Comparison of ENCODE assay signal across 8 cellular contexts in genomic region chr19:38899447-38900219, GRCh38. TPM values are rescaled to one million over a fixed set of nuclear protein-coding genes. Genes with fewer than 3 reads are reported as not detected.
DNase-seq lines count a peak whose midpoint lies in the region; ATAC-seq, FAIRE-seq and TF ChIP-seq lines count a peak whose summit lies in the region.

NFKBIB (plus strand) TSS chr19:38899969; CDS start chr19:38900033, 64 bp downstream.
SIRT2 (minus strand) TSS chr19:38899618; CDS start chr19:38899521, 97 bp downstream.

- H3K4me3 ChIP-seq in adrenal gland (peak within 1 kb of the TSS; percentile 35 to 91 (median 74)), heart left ventricle (peak within 1 kb of the TSS; percentile 74 to 98 (median 92))

- H3K27me3 Mint-ChIP-seq in type B pancreatic cell = no peaks in the 10 kb centered on the region

- H3K9me3 ChIP-seq in adrenal gland (replicated peaks in 1 of 3) = no peaks in the 10 kb centered on the region
- peaks cover 0 to 3% (median 0%) of the 10 kb centered on the region in 12 donors for H3K9me3 ChIP-seq in heart left ventricle

- H3K9me3 Mint-ChIP-seq in type B pancreatic cell = no peaks in the 10 kb centered on the region

- H3K27ac ChIP-seq in adrenal gland (peak within 1 kb of the TSS; percentile 84 to 93 (median 89)), heart left ventricle (peak within 1 kb of the TSS; percentile 38 to 95 (median 91))

- H3K4me3 Mint-ChIP-seq in type B pancreatic cell = peak within 1 kb of the TSS; percentile 96

- WGBS in adrenal gland, 4 donors = 0 to 1% (median 0%) methylated on average over 14 to 65 of the region's 65 CpGs
- 0 to 1% (median 1%) methylated on average over 54 to 65 of the region's 65 CpGs for WGBS in heart left ventricle, 4 donors

- H3K36me3 Mint-ChIP-seq in type B pancreatic cell = peaks cover 3% of the 10 kb centered on the region

- peak; percentile 49; the same call in 1 of the 2 replicates for TF ChIP-seq POLR2A in GM12892 (IDR thresholded peaks at IDR 0.05; ENCODE audit: low read depth, low read length)
- TF ChIP-seq POLR2A in adrenal gland (IDR thresholded peaks at IDR 0.05) = peak; percentile 83 to 92
- peak; percentile 75 to 95 for TF ChIP-seq POLR2A in heart left ventricle (IDR thresholded peaks at IDR 0.05)

- H3K27me3 ChIP-seq in adrenal gland (no peaks in the 10 kb centered on the region), heart left ventricle (no peaks in the 10 kb centered on the region)

- intact Hi-C loops in adrenal gland (cut with DNase I) (no loop called here), heart left ventricle (cut with DNase I) (loop anchor here in 6 of 10 donors (1.0 to 10.0 kb wide), 6 partner anchors 31 to 68 kb away; partner anchors contain the start of genes ECH1 (in 2 of the 6), MRPS12 (in 1 of the 6) and SARS2 (in 1 of the 6))

- H3K27ac Mint-ChIP-seq in type B pancreatic cell = peak within 1 kb of the TSS; percentile 97

- H3K36me3 ChIP-seq in adrenal gland (replicated peaks in 1 of 2) (peaks cover 0 to 2% of the 10 kb centered on the region in 2 donors), heart left ventricle (peaks cover 0 to 4% (median 0%) of the 10 kb centered on the region in 9 donors)

- peaks cover 14 to 30% of the 10 kb centered on the region in 2 donors for H3K4me1 ChIP-seq in adrenal gland (replicated peaks in 1 of 2)
- H3K4me1 ChIP-seq in heart left ventricle = peaks cover 6 to 46% (median 22%) of the 10 kb centered on the region in 12 donors

- H3K4me1 Mint-ChIP-seq in type B pancreatic cell (ENCODE audit: unreplicated experiment) = peaks cover 12% of the 10 kb centered on the region

- peak; percentile 86 for ATAC-seq in HG02852 (IDR thresholded peaks at IDR 0.05; ENCODE audit: unreplicated experiment)
- ATAC-seq in heart left ventricle = peak; percentile 97 to 99 (median 98)

- TF ChIP-seq CTCF in adrenal gland (IDR thresholded peaks at IDR 0.05) (peak in 1 of 6 experiments; percentile 4), heart left ventricle (IDR thresholded peaks at IDR 0.05) (peak in 1 of 12 donors; percentile 13), type B pancreatic cell (conservative IDR thresholded peaks at IDR 0.05) (no peak)

- peak; percentile 99 for FAIRE-seq in GM12892 (lab: Jason Lieb, UNC)

- DNase-seq in GM12892 (ENCODE audit: insufficient read length) (peak; percentile 97), NCI-H146 (lab: John Stamatoyannopoulos, UW) (peak; percentile 100), T-helper 1 cell (peak; percentile 98 to 100 (median 99)), adrenal gland (peak; percentile 99 to 100 (median 100)), heart left ventricle (peak; percentile 99 to 100 (median 100)), pons (ENCODE audit: low spot score) (peak; percentile 100), type B pancreatic cell (ENCODE audit: extremely low spot score, unreplicated experiment) (peak; percentile 96)

RNA-seq across cellular contexts. Expression of gene NFKBIB, which starts in this region (rescaled TPM):
- polyA plus RNA-seq in GM12892 (2012; ENCODE audit: missing spikeins) = 9.8 TPM
- total RNA-seq in adrenal gland = 10 to 100 TPM; 17.2 to 51.6 (median 31.7) TPM
- polyA plus RNA-seq in adrenal gland = 10 to 100 TPM; 12.4 to 73.0 (median 36.1) TPM
- total RNA-seq in heart left ventricle = 10 to 100 TPM; 17.2 to 38.6 (median 22.2) TPM
- polyA plus RNA-seq in heart left ventricle = 10 to 100 TPM; 35.0 to 90.4 TPM
- total RNA-seq in type B pancreatic cell (ENCODE audit: low replicate concordance) = 13.7 and 21.1 TPM in 2 replicates

RNA-seq across cellular contexts. Expression of gene SIRT2, which starts in this region (rescaled TPM):
- polyA plus RNA-seq in GM12892 (2012; ENCODE audit: missing spikeins) = 19.7 TPM
- 100 to 1,000 TPM in 4 of 8 donors, 10 to 100 TPM in 4; 57.0 to 145 (median 87.0) TPM for total RNA-seq in adrenal gland
- polyA plus RNA-seq in adrenal gland = 10 to 100 TPM; 50.3 to 79.4 (median 51.1) TPM
- total RNA-seq in heart left ventricle = 100 to 1,000 TPM in 2 of 9 donors, 10 to 100 TPM in 7; 58.3 to 158 (median 62.4) TPM
- polyA plus RNA-seq in heart left ventricle = 100 to 1,000 TPM in 1 of 2 donors, 10 to 100 TPM in 1; 51.0 to 104 TPM
- total RNA-seq in type B pancreatic cell (ENCODE audit: low replicate concordance) = 43.7 and 46.0 TPM in 2 replicates

Comparison
In these comparisons a context has a peak if more than half of its experiments do, and no peak if none do; other contexts are left out.
1. Peak in every context shown above with its lines: DNase-seq, ATAC-seq, H3K4me3 ChIP-seq and H3K27ac ChIP-seq.
2. intact Hi-C loops: an anchor here in heart left ventricle (1.0 to 10.0 kb wide); none called in adrenal gland.